In genomic region chr3:46930945-46931403, GRCh38 we compare ENCODE assay signal across 8 cellular contexts. TPM values are rescaled to one million over a fixed set of nuclear protein-coding genes. Genes with fewer than 3 reads are reported as not detected.
DNase-seq lines count a peak whose midpoint lies in the region; ATAC-seq and TF ChIP-seq lines count a peak whose summit lies in the region.

No MANE protein-coding gene starts in this region.

- H3K4me1 ChIP-seq in PC-3 (ENCODE audit: insufficient read depth, low read length), result peaks cover 58% of the 10 kb centered on the region
- H3K4me1 ChIP-seq in endodermal cell (ENCODE audit: control insufficient read depth, insufficient read depth, low read length), result peaks cover 10% of the 10 kb centered on the region
- peaks cover 49% of the 10 kb centered on the region for H3K4me1 ChIP-seq in osteoblast (ENCODE audit: insufficient read depth, low read length)
- peaks cover 48% of the 10 kb centered on the region for H3K4me1 ChIP-seq in effector memory CD4-positive, alpha-beta T cell (ENCODE audit: control insufficient read depth, insufficient read depth, low read length, poor library complexity, severe bottlenecking)
- peaks cover 58% of the 10 kb centered on the region for H3K4me1 ChIP-seq in MM.1S (ENCODE audit: low read length)

- 93 to 100% methylated on average over 1 to 3 of the region's 3 CpGs for WGBS in endodermal cell (ENCODE audit: insufficient coverage in 1 of 2, insufficient read length in 1 of 2), 2 experiments

- H3F3A ChIP-seq in PC-3 (ENCODE audit: low read length, unreplicated experiment) (peaks cover 9% of the 10 kb centered on the region), MM.1S (ENCODE audit: insufficient read depth, low read length) (peaks cover 22% of the 10 kb centered on the region)

- intact Hi-C loops in CD14-positive monocyte (cut with micrococcal nuclease) (loop anchor here (1.0 to 5.0 kb wide), 2 partner anchors 17 to 46 kb away; partner anchors contain the start of genes CCDC12 (in 1 of the 2) and NBEAL2 (in 1 of the 2)), PC-3 (cut with micrococcal nuclease) (no loop called here)

- ATAC-seq in PC-3, result peak; percentile 6

- no peaks in the 10 kb centered on the region for H3K9me3 ChIP-seq in PC-3 (ENCODE audit: low read length)
- H3K9me3 ChIP-seq in endodermal cell (ENCODE audit: control insufficient read depth, low read length), result no peaks in the 10 kb centered on the region
- no peaks in the 10 kb centered on the region for H3K9me3 ChIP-seq in osteoblast (ENCODE audit: low read depth, low read length)
- no peaks in the 10 kb centered on the region for H3K9me3 ChIP-seq in effector memory CD4-positive, alpha-beta T cell (ENCODE audit: control insufficient read depth, low read length)
- H3K9me3 ChIP-seq in MM.1S (replicated peaks; ENCODE audit: insufficient read depth, low read length), result no peaks in the 10 kb centered on the region

- H3K27me3 ChIP-seq in PC-3 (ENCODE audit: low read length), result no peaks in the 10 kb centered on the region
- no peaks in the 10 kb centered on the region for H3K27me3 ChIP-seq in endodermal cell (ENCODE audit: control insufficient read depth, insufficient read depth, low read length, poor library complexity, severe bottlenecking)
- H3K27me3 ChIP-seq in osteoblast (ENCODE audit: insufficient read depth, low read length), result no peaks in the 10 kb centered on the region
- no peaks in the 10 kb centered on the region for H3K27me3 ChIP-seq in effector memory CD4-positive, alpha-beta T cell (replicated peaks; ENCODE audit: control insufficient read depth, insufficient read depth, low read length, poor library complexity, severe bottlenecking)
- no peaks in the 10 kb centered on the region for H3K27me3 ChIP-seq in MM.1S (replicated peaks; ENCODE audit: insufficient read depth, low read length)

- H3K4me3 ChIP-seq in PC-3 (ENCODE audit: low read length) (no peak overlapping the region), endodermal cell (ENCODE audit: low read length) (no peak overlapping the region), osteoblast (ENCODE audit: insufficient read depth, low read length) (no peak overlapping the region), MM.1S (ENCODE audit: low read length) (no peak overlapping the region)
- no peak overlapping the region for H3K4me3 ChIP-seq in effector memory CD4-positive, alpha-beta T cell (ENCODE audit: insufficient read depth, low read depth, low read length, poor library complexity, severe bottlenecking)

- H3K27ac ChIP-seq in PC-3 (ENCODE audit: low read length) (peak overlapping the region; percentile 51), endodermal cell (ENCODE audit: low read depth, low read length) (peak overlapping the region; percentile 55), osteoblast (ENCODE audit: low read depth, low read length) (no peak overlapping the region), MM.1S (ENCODE audit: low read length) (no peak overlapping the region)
- H3K27ac ChIP-seq in effector memory CD4-positive, alpha-beta T cell (ENCODE audit: insufficient read depth, low read length, poor library complexity, severe bottlenecking), result no peak overlapping the region

- peaks cover 21 to 28% of the 10 kb centered on the region in 2 donors for H3K36me3 Mint-ChIP-seq in CD14-positive monocyte
- peaks cover 16% of the 10 kb centered on the region for H3K36me3 Mint-ChIP-seq in endodermal cell (ENCODE audit: low read depth)

- H3K27me3 Mint-ChIP-seq in CD14-positive monocyte (ENCODE audit: low read depth in 3 of 3) (no peaks in the 10 kb centered on the region), endodermal cell (ENCODE audit: insufficient read depth) (no peaks in the 10 kb centered on the region)

- H3K4me2 ChIP-seq in PC-3 (ENCODE audit: low read length) (peak overlapping the region; percentile 40; the same call in 1 of the 2 replicates), osteoblast (ENCODE audit: insufficient read depth, low read length) (peak overlapping the region; percentile 60), MM.1S (ENCODE audit: low read depth, low read length) (no peak overlapping the region; the same call in 1 of the 2 replicates)

- TF ChIP-seq CTCF in CD14-positive monocyte (IDR thresholded peaks at IDR 0.05), result no peak
- TF ChIP-seq CTCF in PC-3 (conservative IDR thresholded peaks at IDR 0.05; ENCODE audit: low read depth, low read length), result no peak
- TF ChIP-seq CTCF in endodermal cell (conservative IDR thresholded peaks at IDR 0.05), result no peak
- no peak for TF ChIP-seq CTCF in osteoblast (IDR thresholded peaks at IDR 0.05; ENCODE audit: extremely low read depth, low read depth, low read length)
- TF ChIP-seq CTCF in MM.1S (IDR thresholded peaks at IDR 0.05; ENCODE audit: low read length), result no peak

- H3K9me3 Mint-ChIP-seq in CD14-positive monocyte, result peaks cover 0 to 7% (median 3%) of the 10 kb centered on the region in 7 donors
- H3K9me3 Mint-ChIP-seq in endodermal cell, result no peaks in the 10 kb centered on the region

- CTCF ChIA-PET in PC-3 (lab: Charles Lee), result interaction anchor here (0.9 kb wide), 1 partner anchor 21 kb away, joined by 3 read pairs; no protein-coding TSS in a partner anchor

- peak overlapping the region; percentile 63 to 68 for H3K4me3 Mint-ChIP-seq in CD14-positive monocyte
- H3K4me3 Mint-ChIP-seq in endodermal cell, result no peak overlapping the region

- POLR2A ChIA-PET in PC-3 (lab: Charles Lee; ENCODE audit: unreplicated experiment), result no interaction called here

- H2AFZ ChIP-seq in PC-3 (ENCODE audit: low read length), result no peak overlapping the region
- H2AFZ ChIP-seq in osteoblast (ENCODE audit: low read length), result no peak overlapping the region
- no peak overlapping the region for H2AFZ ChIP-seq in MM.1S (ENCODE audit: low read length)

- H3K36me3 ChIP-seq in PC-3 (ENCODE audit: low read depth, low read length) (peaks cover 30% of the 10 kb centered on the region; the same call in 1 of the 2 replicates), endodermal cell (ENCODE audit: control insufficient read depth, insufficient read depth, low read length) (peaks cover 47% of the 10 kb centered on the region), osteoblast (ENCODE audit: insufficient read depth, low read length) (peaks cover 11% of the 10 kb centered on the region), MM.1S (replicated peaks; ENCODE audit: insufficient read depth, low read length) (0 out of 2 replicates have a peak, but pooled peaks cover 7% of the 10 kb centered on the region)
- H3K36me3 ChIP-seq in effector memory CD4-positive, alpha-beta T cell (ENCODE audit: control insufficient read depth, insufficient read depth, low read length), result peaks cover 5% of the 10 kb centered on the region

- H3K79me2 ChIP-seq in PC-3 (ENCODE audit: low read length) (peaks cover 85% of the 10 kb centered on the region), osteoblast (ENCODE audit: insufficient read depth, low read length) (peaks cover 81% of the 10 kb centered on the region), MM.1S (ENCODE audit: low read length) (peaks cover 86% of the 10 kb centered on the region)

- no peak for DNase-seq in CD14-positive monocyte (ENCODE audit: low spot score)
- DNase-seq in PC-3, result peak; percentile 69
- no peak for DNase-seq in endodermal cell
- DNase-seq in osteoblast (ENCODE audit: insufficient read length, low spot score, missing footprints), result no peak
- no peak for DNase-seq in effector memory CD4-positive, alpha-beta T cell
- DNase-seq in MM.1S, result no peak
- no peak for DNase-seq in mucosa of gallbladder (ENCODE audit: low spot score)
- DNase-seq in stimulated activated CD8-positive, alpha-beta memory T cell treated with anti-CD3 and anti-CD28 coated beads, Interleukin-4, amount 100 ng/mL, for 48 hours, result no peak

- BruUV-seq in PC-3 (replicated peaks; lab: Mats Ljungman, UMichigan), result no TSS peak

- H4K20me1 ChIP-seq in PC-3 (ENCODE audit: low read length) (0 out of 2 replicates have a peak, but pooled peaks cover 17% of the 10 kb centered on the region), osteoblast (ENCODE audit: insufficient read depth, low read length) (peaks cover 40% of the 10 kb centered on the region), MM.1S (ENCODE audit: insufficient read depth, low read length) (peaks cover 33% of the 10 kb centered on the region)

- H3K9ac ChIP-seq in PC-3 (ENCODE audit: low read length) (no peak overlapping the region), endodermal cell (ENCODE audit: extremely low read depth, low read length, poor library complexity, severe bottlenecking) (no peak overlapping the region), MM.1S (ENCODE audit: low read length) (no peak overlapping the region)

- peaks cover 96% of the 10 kb centered on the region for H3K4me1 Mint-ChIP-seq in CD14-positive monocyte
- H3K4me1 Mint-ChIP-seq in endodermal cell, result peaks cover 12% of the 10 kb centered on the region

- H3K27ac Mint-ChIP-seq in CD14-positive monocyte (peak overlapping the region; percentile 91 to 98 (median 94)), endodermal cell (peak overlapping the region; percentile 52)

- H3K9me2 ChIP-seq in PC-3 (replicated peaks; ENCODE audit: low read length) (no peaks in the 10 kb centered on the region), MM.1S (replicated peaks; ENCODE audit: insufficient read depth, low read length) (no peaks in the 10 kb centered on the region)

RNA-seq across cellular contexts. Expression of gene CCDC12, which starts 45.6 kb away (rescaled TPM):
- polyA plus RNA-seq in CD14-positive monocyte, result 10 to 100 TPM; 50.1 to 55.8 TPM
- total RNA-seq in PC-3 (2014; rRNA removed), result 44.2 and 67.8 TPM in 2 replicates
- total RNA-seq in endodermal cell, result 10 to 100 TPM; 46.7 to 47.8 TPM
- 44.4 TPM for polyA plus RNA-seq in endodermal cell (2013, experiment 1 of 2)
- polyA plus RNA-seq in endodermal cell (2013, experiment 2 of 2), result 41.1 TPM
- total RNA-seq in osteoblast, result 17.4 and 20.6 TPM in 2 replicates
- total RNA-seq in mucosa of gallbladder, result 50.0 TPM

RNA-seq across cellular contexts. Expression of gene NBEAL2, which starts 48.5 kb away (rescaled TPM):
- 10 to 100 TPM; 10.4 to 17.3 TPM for polyA plus RNA-seq in CD14-positive monocyte
- total RNA-seq in PC-3 (2014; rRNA removed), result 50.7 and 77.2 TPM in 2 replicates
- 10 to 100 TPM; 59.2 to 64.0 TPM for total RNA-seq in endodermal cell
- polyA plus RNA-seq in endodermal cell (2013, experiment 1 of 2), result 22.9 TPM
- polyA plus RNA-seq in endodermal cell (2013, experiment 2 of 2), result 17.8 TPM
- 2.1 and 4.3 TPM in 2 replicates for total RNA-seq in osteoblast
- 150 TPM for total RNA-seq in mucosa of gallbladder

RNA-seq across cellular contexts. Expression of gene PTH1R, which starts 53.5 kb away (rescaled TPM):
- not detected for polyA plus RNA-seq in CD14-positive monocyte
- total RNA-seq in PC-3 (2014; rRNA removed) (not detected in 2 replicates), endodermal cell (1 to 10 TPM in 1 of 2 donors, under 1 TPM in 1; 0.69 to 4.8 TPM), osteoblast (0.29 and 0.36 TPM in 2 replicates), mucosa of gallbladder (11.7 TPM)
- 5.2 TPM for polyA plus RNA-seq in endodermal cell (2013, experiment 1 of 2)
- polyA plus RNA-seq in endodermal cell (2013, experiment 2 of 2), result 4.3 TPM

Comparison
In these comparisons a context has a peak if more than half of its experiments do, and no peak if none do; other contexts are left out.
1. H3K27ac ChIP-seq: peak in PC-3 (single experiment) and endodermal cell (single experiment); none in osteoblast (single experiment), effector memory CD4-positive, alpha-beta T cell (single experiment) and MM.1S (single experiment).